ENCODE assay signal across 26 cellular contexts in genomic region chr20:9024596-9024995, GRCh38. TPM values are rescaled to one million over a fixed set of nuclear protein-coding genes. Genes with fewer than 3 reads are reported as not detected.
DNase-seq lines count a peak whose midpoint lies in the region; ATAC-seq, FAIRE-seq and TF ChIP-seq lines count a peak whose summit lies in the region.
"Had no signal": no experiment of that assay in that cellular context is flagged by ENCODE, and none has a peak within 500 bp of the region (broad histone marks: within the 10 kb centered on the region; RNA-seq: fewer than 3 reads in every experiment).

No MANE protein-coding gene starts in this region.

- TF ChIP-seq EP300 in K562 (IDR thresholded peaks at IDR 0.05; ENCODE audit: low read length), result no peak

- in situ Hi-C loops in K562 (cut with MboI), result no loop called here

- FAIRE-seq in RCC 7860 (lab: Jason Lieb, UNC) (no peak), K562 (lab: Jason Lieb, UNC) (no peak)
- FAIRE-seq: A204.1, GM12878, GM12892, GM19239 had no signal

- no peak overlapping the region for H3K4me3 ChIP-seq in K562
- H3K4me3 ChIP-seq in prostate gland, result no peak overlapping the region
- H3K4me3 ChIP-seq: BLaER1, GM12878 had no signal

- no peak for TF ChIP-seq RAD21 in K562 (CRISPR knock-in tag; conservative IDR thresholded peaks at IDR 0.05 in 1 of 2, IDR thresholded peaks at IDR 0.05 in 1 of 2)

- ATAC-seq in K562 (no peak), GM18505 (IDR thresholded peaks at IDR 0.05; ENCODE audit: unreplicated experiment) (no peak)
- ATAC-seq: GM12878 had no signal

- no peaks in the 10 kb centered on the region for H3K9me1 ChIP-seq in K562 (ENCODE audit: control insufficient read depth, insufficient read depth, low read length)

- no peaks in the 10 kb centered on the region for H3K27me3 ChIP-seq in K562 (ENCODE audit: control insufficient read depth in 2 of 2, insufficient read depth in 2 of 2, low read length in 2 of 2)
- no peaks in the 10 kb centered on the region for H3K27me3 ChIP-seq in prostate gland (replicated peaks; ENCODE audit: insufficient read depth)
- H3K27me3 ChIP-seq: BE2C, BLaER1 had no signal

- H3K4me1 ChIP-seq in K562 (replicated peaks in 1 of 2; ENCODE audit: control insufficient read depth in 2 of 2, insufficient read depth in 2 of 2, low read length in 2 of 2) (no peaks in the 10 kb centered on the region; a peak in 1 of 5 replicates), prostate gland (replicated peaks) (no peaks in the 10 kb centered on the region)

- H3K79me2 ChIP-seq in K562 (ENCODE audit: control insufficient read depth, insufficient read depth, low read length), result no peaks in the 10 kb centered on the region

- no peak for TF ChIP-seq POLR2A in K562 (conservative IDR thresholded peaks at IDR 0.05)
- TF ChIP-seq POLR2A in prostate gland (IDR thresholded peaks at IDR 0.05), result no peak
- TF ChIP-seq POLR2A in GM18505 (IDR thresholded peaks at IDR 0.05; ENCODE audit: borderline replicate concordance, extremely low read depth, insufficient read depth, insufficient read length), result no peak

- BruUV-seq in K562 (replicated peaks; lab: Mats Ljungman, UMichigan), result no TSS peak

- H3K27ac ChIP-seq in K562 (ENCODE audit: extremely low read depth, low read depth, low read length) (no peak overlapping the region), prostate gland (no peak overlapping the region)
- H3K27ac ChIP-seq: BLaER1 had no signal

- H3K4me2 ChIP-seq in K562 (ENCODE audit: insufficient read depth, low read length), result no peak overlapping the region
- H3K4me2 ChIP-seq: BLaER1 had no signal

- H3K36me3 ChIP-seq in K562 (ENCODE audit: control insufficient read depth, insufficient read depth, low read length), result no peaks in the 10 kb centered on the region
- no peaks in the 10 kb centered on the region for H3K36me3 ChIP-seq in prostate gland
- H3K36me3 ChIP-seq: BE2C, BLaER1 had no signal

- intact Hi-C loops in K562 (cut with micrococcal nuclease), result no loop called here
- intact Hi-C loops in prostate gland (cut with DNase I), result no loop called here

- H4K20me1 ChIP-seq in K562 (replicated peaks; ENCODE audit: control insufficient read depth, insufficient read depth, low read length), result no peaks in the 10 kb centered on the region
- H4K20me1 ChIP-seq: BLaER1 had no signal

- H3K9ac ChIP-seq in K562 (ENCODE audit: insufficient read depth in 1 of 2, low read depth in 2 of 2, low read length in 2 of 2), result no peak overlapping the region
- H3K9ac ChIP-seq: BLaER1 had no signal

- WGBS in K562 (ENCODE audit: insufficient coverage, low coverage, missing lambda C conversion rate), result 73% methylated on average over 1 of the region's 4 CpGs
- 99% methylated on average over 4 of the region's 4 CpGs for WGBS in prostate gland

- POLR2A ChIA-PET in K562 (lab: Yijun Ruan, JAX), result no interaction called here

- no peak overlapping the region for H2AFZ ChIP-seq in K562 (ENCODE audit: low read depth, low read length)

- no peak for TF ChIP-seq CTCF in K562 (IDR thresholded peaks at IDR 0.05 in 2 of 3, conservative IDR thresholded peaks at IDR 0.05 in 1 of 3; ENCODE audit: insufficient read depth in 2 of 3, low read depth in 1 of 3, low read length in 3 of 3)
- TF ChIP-seq CTCF in prostate gland (IDR thresholded peaks at IDR 0.05), result no peak

- no peaks in the 10 kb centered on the region for H3K9me3 ChIP-seq in K562 (replicated peaks; ENCODE audit: control insufficient read depth, insufficient read depth, low read depth, low read length)
- H3K9me3 ChIP-seq in prostate gland, result no peaks in the 10 kb centered on the region
- H3K9me3 ChIP-seq: BE2C, BLaER1 had no signal

- DNase-seq in RCC 7860 (ENCODE audit: low spot score) (peak; percentile 55), K562 (ENCODE audit: extremely low read depth in 1 of 4, low spot score in 3 of 4) (no peak), kidney tubule cell (ENCODE audit: low spot score) (peak; percentile 59), prostate gland (ENCODE audit: low spot score) (no peak), HCEC 1CT (no peak)
- DNase-seq: 8988T; BE2C; C1 segment of cervical spinal cord; CD4-positive, alpha-beta memory T cell; CD4-positive, CD25-positive, alpha-beta regulatory T cell; CD8-positive, alpha-beta memory T cell; COR-L47; DMS 273 treated with DMSO at 0.1 percent for 48 hours; DMS153; DMS53; DMS79; DND-41; EL; GDM1 had no signal

- CTCF ChIA-PET in K562 (lab: Yijun Ruan, JAX; ENCODE audit: low intra/inter-chr PET ratio), result no interaction called here

TF ChIP-seq in K562, 482 proteins besides CTCF, POLR2A, EP300 and RAD21:
- no peak for TF ChIP-seq ZNF253 (CRISPR knock-in tag; conservative IDR thresholded peaks at IDR 0.05)
- TF ChIP-seq RBM25 (IDR thresholded peaks at IDR 0.05; ENCODE audit: low read depth, low read length, severe bottlenecking), result peak; percentile 3
TF ChIP-seq in K562: peak in this region for 1.

RNA-seq across cellular contexts. Expression of gene PLCB4, which starts 44.3 kb away (rescaled TPM):
- 0.90 and 4.7 TPM in 2 replicates for total RNA-seq in K562 (2011; cell fraction: chromatin; rRNA removed; ENCODE audit: low replicate concordance)
- 0.17 and 1.3 TPM in 2 replicates for total RNA-seq in K562 (2011; cell fraction: nucleolus; rRNA removed)
- total RNA-seq in K562 (2011; cell fraction: nucleoplasm; rRNA removed), result 0.66 and 1.1 TPM in 2 replicates
- total RNA-seq in K562 (2014; rRNA removed), result 0.32 and 0.37 TPM in 2 replicates
- 1.1 and 1.2 TPM in 2 replicates for total RNA-seq in K562 (2014; rRNA removed; fragmentation: Illumina TruSeq; extraction: Trizol)
- total RNA-seq in K562 (2015; rRNA removed; fragmentation: Illumina TruSeq; extraction: Trizol), result 0.49 and 0.54 TPM in 2 replicates
- 0.36 and 0.73 TPM in 2 replicates for total RNA-seq in K562 (2021)
- 0.12 and 0.20 TPM in 2 replicates for polyA plus RNA-seq in K562 (2011; rRNA removed)
- 0.25 TPM in 2 replicates for polyA plus RNA-seq in K562 (2011; cell fraction: cytosol; rRNA removed)
- 0.13 and 0.44 TPM in 2 replicates for polyA plus RNA-seq in K562 (2011; cell fraction: nucleus; rRNA removed)
- polyA plus RNA-seq in K562 (2012), result 0.30 and 0.73 TPM in 2 replicates
- 0.52 and 0.89 TPM in 2 replicates for polyA plus RNA-seq in K562 (2014; fragmentation: Illumina TruSeq; extraction: Trizol)
- polyA plus RNA-seq in K562 (2014; fragmentation: Nextera tagmentation; extraction: Ambion mirVana), result under 1 TPM; 0.28 to 0.42 TPM
- 0.51 and 2.9 TPM in 2 replicates for polyA plus RNA-seq in K562 (2014; rRNA removed)
- polyA minus RNA-seq in K562 (2011; rRNA and poly(A)+ RNA removed), result 0.25 and 0.33 TPM in 2 replicates
- not detected in 2 replicates for polyA minus RNA-seq in K562 (2011; cell fraction: cytosol; rRNA and poly(A)+ RNA removed)
- 0.22 and 0.27 TPM in 2 replicates for polyA minus RNA-seq in K562 (2011; cell fraction: nucleus; rRNA and poly(A)+ RNA removed)
- 10 to 100 TPM in 1 of 2 donors, 1 to 10 TPM in 1; 9.1 to 11.6 TPM for total RNA-seq in prostate gland
- total RNA-seq: CD4-positive, alpha-beta memory T cell; CD8-positive, alpha-beta memory T cell; GM12878 had no signal
- polyA plus RNA-seq: CD14-positive monocyte; CD4-positive, alpha-beta memory T cell; CD4-positive, CD25-positive, alpha-beta regulatory T cell; CD8-positive, alpha-beta memory T cell; GM12878 had no signal

Comparison
In these comparisons a context has a peak if more than half of its experiments do, and no peak if none do; other contexts are left out.
1. DNase-seq: peak in RCC 7860 (single experiment) and kidney tubule cell (single experiment); none in K562 (0 of 4), prostate gland (single experiment) and HCEC 1CT (single experiment).